ENCODE assay signal across 4 cellular contexts in the genomic region with DNA sequence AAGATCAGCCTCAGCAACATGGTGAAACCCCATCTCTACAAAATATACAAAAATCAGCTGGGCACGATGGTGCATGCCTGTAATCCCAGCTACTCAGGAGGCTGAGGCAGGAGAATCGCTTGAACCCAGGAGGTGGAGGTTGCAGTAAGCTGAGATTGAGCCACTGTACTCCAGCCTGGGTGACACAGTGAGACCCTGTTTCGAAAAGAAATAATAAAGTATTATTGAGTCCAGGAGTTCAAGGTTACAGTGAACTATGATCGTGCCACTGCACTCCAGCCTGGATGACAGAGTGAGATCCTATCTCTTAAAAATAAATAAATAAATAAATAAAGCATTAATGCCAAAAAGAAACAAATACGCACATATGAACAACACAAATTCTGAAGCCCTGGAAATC. TPM values are rescaled to one million over a fixed set of nuclear protein-coding genes. Genes with fewer than 3 reads are reported as not detected.
"Had no signal": no experiment of that assay in that cellular context is flagged by ENCODE, and none has a peak within 500 bp of the region (broad histone marks: within the 10 kb centered on the region; RNA-seq: fewer than 3 reads in every experiment).

No MANE protein-coding gene starts in this region.

RNA-seq across cellular contexts. Expression of a gene that starts 6.4 kb away (rescaled TPM):
- total RNA-seq: LHCN-M2, M059J, MCF 10A, NCI-H460 had no signal
